21 cellular contexts compared by ENCODE assay signal in the genomic region with DNA sequence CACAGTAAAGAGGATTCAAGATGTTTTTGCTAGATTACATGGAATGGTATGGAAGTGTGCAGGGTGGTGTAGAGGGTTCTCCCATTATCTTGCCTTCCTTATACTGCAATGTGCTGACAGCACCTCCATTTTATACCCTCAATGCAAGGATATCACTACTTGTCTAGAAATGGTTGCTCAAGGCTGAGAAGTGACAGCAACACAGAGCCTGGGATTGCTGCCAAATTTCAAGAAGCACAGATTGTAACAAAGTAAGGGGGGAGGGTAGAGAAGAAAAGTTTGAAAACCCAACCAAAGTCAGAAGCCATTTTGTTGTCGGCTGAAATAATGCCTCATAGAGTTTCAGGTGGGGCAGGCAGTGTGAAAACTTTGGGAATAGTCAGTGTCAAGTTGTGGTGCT. TPM values are rescaled to one million over a fixed set of nuclear protein-coding genes. Genes with fewer than 3 reads are reported as not detected.
DNase-seq lines count a peak whose midpoint lies in the region; ATAC-seq and TF ChIP-seq lines count a peak whose summit lies in the region.
"Had no signal": no experiment of that assay in that cellular context is flagged by ENCODE, and none has a peak within 500 bp of the region (broad histone marks: within the 10 kb centered on the region; RNA-seq: fewer than 3 reads in every experiment).

No MANE protein-coding gene starts in this region.

- POLR2A ChIA-PET in GM10248 (lab: Yijun Ruan, JAX), result no interaction called here

- H3K4me3 Mint-ChIP-seq in chondrocyte (ENCODE audit: unreplicated experiment), result no peak overlapping the region
- no peak overlapping the region for H3K4me3 Mint-ChIP-seq in activated CD4-positive, alpha-beta T cell treated with anti-CD3 and anti-CD28 coated beads, Interleukin-2, amount 10 ng/mL, durations not matched to agents 24 days and 14 days
- H3K4me3 Mint-ChIP-seq: T-helper 2 cell treated with Interferon-gamma antibody and Interleukin-4, amounts not matched to agents 5 μg/mL and 100 μg/mL, for 36 hours had no signal

- peaks cover 5% of the 10 kb centered on the region for H3K36me3 Mint-ChIP-seq in chondrocyte (ENCODE audit: low read depth)
- H3K36me3 Mint-ChIP-seq in activated CD4-positive, alpha-beta T cell treated with anti-CD3 and anti-CD28 coated beads, Interleukin-2, amount 10 ng/mL, durations not matched to agents 24 days and 14 days (ENCODE audit: low read depth), result no peaks in the 10 kb centered on the region

- intact Hi-C loops in activated CD4-positive, alpha-beta T cell treated with anti-CD3 and anti-CD28 coated beads, Interleukin-2, amount 10 ng/mL, durations not matched to agents 24 days and 14 days (cut with micrococcal nuclease), result no loop called here

- H3K4me1 Mint-ChIP-seq in chondrocyte (ENCODE audit: low read depth), result peaks cover 19% of the 10 kb centered on the region
- no peaks in the 10 kb centered on the region for H3K4me1 Mint-ChIP-seq in activated CD4-positive, alpha-beta T cell treated with anti-CD3 and anti-CD28 coated beads, Interleukin-2, amount 10 ng/mL, durations not matched to agents 24 days and 14 days

- TF ChIP-seq CTCF in chondrocyte (IDR thresholded peaks at IDR 0.05), result no peak
- TF ChIP-seq CTCF in GM10248 (IDR thresholded peaks at IDR 0.05; ENCODE audit: control extremely low read depth, extremely low read depth, low read depth, missing control alignments), result no peak

- no peaks in the 10 kb centered on the region for H3K27me3 Mint-ChIP-seq in chondrocyte (ENCODE audit: low read depth)
- H3K27me3 Mint-ChIP-seq in activated CD4-positive, alpha-beta T cell treated with anti-CD3 and anti-CD28 coated beads, Interleukin-2, amount 10 ng/mL, durations not matched to agents 24 days and 14 days, result peaks cover under 1% of the 10 kb centered on the region

- peak overlapping the region; percentile 19 for H3K27ac Mint-ChIP-seq in chondrocyte (ENCODE audit: unreplicated experiment)
- H3K27ac Mint-ChIP-seq in activated CD4-positive, alpha-beta T cell treated with anti-CD3 and anti-CD28 coated beads, Interleukin-2, amount 10 ng/mL, durations not matched to agents 24 days and 14 days, result no peak overlapping the region
- H3K27ac Mint-ChIP-seq: T-helper 2 cell treated with Interferon-gamma antibody and Interleukin-4, amounts not matched to agents 5 μg/mL and 100 μg/mL, for 36 hours had no signal

- ATAC-seq in GM19351 (IDR thresholded peaks at IDR 0.05; ENCODE audit: unreplicated experiment), result no peak
- ATAC-seq: activated CD4-positive, CD25-positive, alpha-beta regulatory T cell treated with anti-CD3 and anti-CD28 coated beads, Interleukin-2, amount 50 U/mL, for 24 hours; left cardiac atrium; Panc1 had no signal

- CTCF ChIA-PET in GM10248 (lab: Yijun Ruan, JAX), result no interaction called here

- H3K9me3 Mint-ChIP-seq in chondrocyte (ENCODE audit: low read depth), result no peaks in the 10 kb centered on the region
- H3K9me3 Mint-ChIP-seq in activated CD4-positive, alpha-beta T cell treated with anti-CD3 and anti-CD28 coated beads, Interleukin-2, amount 10 ng/mL, durations not matched to agents 24 days and 14 days, result no peaks in the 10 kb centered on the region
- H3K9me3 Mint-ChIP-seq: T-helper 2 cell treated with Interferon-gamma antibody and Interleukin-4, amounts not matched to agents 5 μg/mL and 100 μg/mL, for 36 hours had no signal

- peak; percentile 42 for DNase-seq in H4 (ENCODE audit: low spot score)
- DNase-seq in NCI-H69 (lab: John Stamatoyannopoulos, UW), result peak; percentile 36
- DNase-seq in chondrocyte (ENCODE audit: low spot score), result no peak
- DNase-seq in pons (ENCODE audit: low spot score), result peak; percentile 35
- DNase-seq in GM10248 (ENCODE audit: extremely low spot score), result no peak
- DNase-seq in activated CD4-positive, alpha-beta T cell treated with anti-CD3 and anti-CD28 coated beads, Interleukin-2, amount 10 ng/mL, durations not matched to agents 24 days and 14 days, result no peak
- DNase-seq: activated naive CD4-positive, alpha-beta T cell treated with anti-CD3 and anti-CD28 coated beads, Interleukin-2, amount 50 U/mL, for 16 hours; activated T-cell treated with anti-CD3 and anti-CD28 coated beads, Interleukin-2, amount 50 U/mL, for 48 hours; esophagus squamous epithelium; left cardiac atrium; NCI-H1417; small intestine; stimulated activated naive CD4-positive, alpha-beta T cell treated with Interleukin-2 at 50 U/mL for 16 hours; tibial artery had no signal

RNA-seq across cellular contexts. Expression of a gene that starts 29.8 kb away (rescaled TPM):
- total RNA-seq in H4 (2014; rRNA removed; shearing (Covaris generic)), result 1.5 and 1.8 TPM in 2 replicates
- total RNA-seq in chondrocyte, result 4.9 to 7.1 TPM (median 6.7 TPM) in 3 replicates
- total RNA-seq in activated CD4-positive, alpha-beta T cell treated with anti-CD3 and anti-CD28 coated beads, Interleukin-2, amount 10 ng/mL, durations not matched to agents 24 days and 14 days, result not detected in 2 replicates
- total RNA-seq: glomerular endothelial cell had no signal

RNA-seq across cellular contexts. Expression of a gene that starts 55.1 kb away (rescaled TPM):
- not detected in 2 replicates for total RNA-seq in H4 (2014; rRNA removed; shearing (Covaris generic))
- total RNA-seq in chondrocyte, result 0.05 TPM in 1 of 3 replicates, not detected in the others
- not detected in 2 replicates for total RNA-seq in activated CD4-positive, alpha-beta T cell treated with anti-CD3 and anti-CD28 coated beads, Interleukin-2, amount 10 ng/mL, durations not matched to agents 24 days and 14 days
- total RNA-seq: esophagus squamous epithelium, glomerular endothelial cell, left cardiac atrium, pulmonary artery endothelial cell, SK-MEL-5 had no signal

Comparison
In these comparisons a context has a peak if more than half of its experiments do, and no peak if none do; other contexts are left out.
1. DNase-seq: peak in H4 (single experiment), NCI-H69 (single experiment) and pons (single experiment); none in chondrocyte (single experiment), GM10248 (single experiment) and activated CD4-positive, alpha-beta T cell treated with anti-CD3 and anti-CD28 coated beads, Interleukin-2, amount 10 ng/mL, durations not matched to agents 24 days and 14 days (single experiment).